In the genomic region with DNA sequence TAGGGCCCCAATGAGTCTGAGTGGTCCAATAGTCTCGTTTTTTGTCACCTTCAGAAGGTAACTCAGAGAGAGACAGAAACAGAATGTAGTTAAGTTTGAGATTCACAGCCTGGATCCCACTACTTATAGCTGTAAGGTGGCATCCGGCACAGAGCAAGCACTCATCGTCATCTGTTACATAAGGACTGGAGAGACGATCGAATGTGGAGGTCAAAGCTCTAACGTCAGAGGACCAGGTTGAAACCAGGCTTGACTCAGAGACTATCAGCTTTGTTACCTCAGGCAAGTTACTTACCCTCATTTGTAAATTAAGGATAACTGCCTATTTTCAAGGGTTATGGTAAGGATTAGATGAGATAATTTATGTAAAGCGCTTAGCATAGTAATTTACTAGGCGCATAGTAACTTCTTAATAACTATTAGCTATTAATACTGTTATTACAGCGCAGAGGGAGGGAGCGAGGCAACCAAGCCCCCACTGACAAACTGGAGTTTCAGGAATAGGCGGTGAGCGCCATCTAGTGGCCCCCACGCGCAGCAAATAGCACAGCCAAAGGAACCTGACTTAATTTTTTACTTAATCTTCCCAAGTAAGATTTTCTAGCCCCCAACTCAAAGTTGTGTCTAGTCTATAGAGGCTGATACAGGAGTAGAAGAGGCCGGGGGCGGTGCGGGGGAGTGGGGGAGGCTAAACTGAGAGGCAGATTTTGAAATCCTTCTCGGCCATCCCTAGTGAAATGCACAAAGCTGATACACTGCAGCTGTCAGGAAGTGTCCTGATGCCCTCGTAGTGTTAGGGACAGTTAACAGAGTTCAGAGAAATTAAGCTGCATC, we compare ENCODE assay signal across 8 cellular contexts. TPM values are rescaled to one million over a fixed set of nuclear protein-coding genes. Genes with fewer than 3 reads are reported as not detected.
A peak's percentile ranks its signal among the peaks of the same experiment; 100 is the strongest.
DNase-seq lines count a peak whose midpoint lies in the region; ATAC-seq, FAIRE-seq and TF ChIP-seq lines count a peak whose summit lies in the region.

No MANE protein-coding gene starts in this region.

- H3K9me3 ChIP-seq in left ventricle myocardium inferior (replicated peaks) = no peaks in the 10 kb centered on the region
- H3K9me3 ChIP-seq in sigmoid colon = no peaks in the 10 kb centered on the region

- H3K27ac ChIP-seq in left ventricle myocardium inferior (replicated peaks) (no peak overlapping the region), sigmoid colon (no peak overlapping the region)

- H3K4me3 ChIP-seq in left ventricle myocardium inferior = no peak overlapping the region
- no peak overlapping the region for H3K4me3 ChIP-seq in sigmoid colon

- H3K36me3 Mint-ChIP-seq in activated naive CD4-positive, alpha-beta T cell treated with anti-CD3 and anti-CD28 coated beads, Interleukin-2, amount 10 ng/mL, durations not matched to agents 7 days and 5 days = no peaks in the 10 kb centered on the region

- no peak for TF ChIP-seq EP300 in sigmoid colon (IDR thresholded peaks at IDR 0.05)

- DNase-seq in Ammon's horn (ENCODE audit: low spot score) = peak; percentile 71
- peak; percentile 61 for DNase-seq in OCI-M1 (lab: John Stamatoyannopoulos, UW)
- peak; percentile 53 for DNase-seq in activated naive CD4-positive, alpha-beta T cell treated with anti-CD3 and anti-CD28 coated beads, Interleukin-2, amount 10 ng/mL, durations not matched to agents 7 days and 5 days
- DNase-seq in left ventricle myocardium inferior = peak; percentile 25
- DNase-seq in sigmoid colon = no peak
- DNase-seq in RCC 7860 (ENCODE audit: low spot score) = no peak

- FAIRE-seq in RCC 7860 (lab: Jason Lieb, UNC) = no peak

- no peak overlapping the region for H3K27ac Mint-ChIP-seq in activated naive CD4-positive, alpha-beta T cell treated with anti-CD3 and anti-CD28 coated beads, Interleukin-2, amount 10 ng/mL, durations not matched to agents 7 days and 5 days

- intact Hi-C loops in left ventricle myocardium inferior (cut with micrococcal nuclease) = loop anchor here (5.0 kb wide), 1 partner anchor 511 kb away; no protein-coding TSS in a partner anchor
- intact Hi-C loops in sigmoid colon (cut with DNase I) = no loop called here

- H3K27me3 ChIP-seq in left ventricle myocardium inferior (ENCODE audit: low read depth) (peaks cover 71% of the 10 kb centered on the region), sigmoid colon (peaks cover 0 to 32% (median 0%) of the 10 kb centered on the region in 3 donors)

- CTCF ChIA-PET in activated naive CD4-positive, alpha-beta T cell treated with anti-CD3 and anti-CD28 coated beads, Interleukin-2, amount 10 ng/mL, durations not matched to agents 7 days and 5 days (lab: Charles Lee) = interaction anchor here (0.7 to 2.5 kb wide), 10 partner anchors 9 to 1823 kb away, joined by 3 to 10 read pairs (median 5); a partner anchor contains a TSS

- no peaks in the 10 kb centered on the region for H3K4me1 Mint-ChIP-seq in activated naive CD4-positive, alpha-beta T cell treated with anti-CD3 and anti-CD28 coated beads, Interleukin-2, amount 10 ng/mL, durations not matched to agents 7 days and 5 days

- ATAC-seq in GM18517 (IDR thresholded peaks at IDR 0.05; ENCODE audit: unreplicated experiment) (peak; percentile 71), HG03139 (IDR thresholded peaks at IDR 0.05; ENCODE audit: unreplicated experiment) (peak; percentile 62)

- no peaks in the 10 kb centered on the region for H3K36me3 ChIP-seq in left ventricle myocardium inferior
- H3K36me3 ChIP-seq in sigmoid colon = no peaks in the 10 kb centered on the region

- no peak for TF ChIP-seq POLR2A in sigmoid colon (IDR thresholded peaks at IDR 0.05)

- 20% methylated on average over 19 of the region's 19 CpGs for WGBS in sigmoid colon, 2 donors

- H3K27me3 Mint-ChIP-seq in activated naive CD4-positive, alpha-beta T cell treated with anti-CD3 and anti-CD28 coated beads, Interleukin-2, amount 10 ng/mL, durations not matched to agents 7 days and 5 days = peaks cover 8% of the 10 kb centered on the region

- TF ChIP-seq CTCF in left ventricle myocardium inferior (IDR thresholded peaks at IDR 0.05; ENCODE audit: borderline replicate concordance) (peak; percentile 95), sigmoid colon (IDR thresholded peaks at IDR 0.05) (peak in 3 of 4 experiments; percentile 42 to 85 (median 48))

- H3K4me3 Mint-ChIP-seq in activated naive CD4-positive, alpha-beta T cell treated with anti-CD3 and anti-CD28 coated beads, Interleukin-2, amount 10 ng/mL, durations not matched to agents 7 days and 5 days = no peak overlapping the region

- peaks cover 6% of the 10 kb centered on the region for H3K4me1 ChIP-seq in left ventricle myocardium inferior
- H3K4me1 ChIP-seq in sigmoid colon = peaks cover 0 to 5% (median 0%) of the 10 kb centered on the region in 4 donors

- no peaks in the 10 kb centered on the region for H3K9me3 Mint-ChIP-seq in activated naive CD4-positive, alpha-beta T cell treated with anti-CD3 and anti-CD28 coated beads, Interleukin-2, amount 10 ng/mL, durations not matched to agents 7 days and 5 days

RNA-seq across cellular contexts. Expression of a gene that starts 29.0 kb away (rescaled TPM):
- total RNA-seq in left ventricle myocardium inferior (38.8 TPM), sigmoid colon (100 to 1,000 TPM in 3 of 4 donors, 10 to 100 TPM in 1; 73.7 to 125 (median 113) TPM)
- 10 to 100 TPM; 38.4 to 45.6 (median 44.6) TPM for polyA plus RNA-seq in sigmoid colon

Comparison
In these comparisons a context has a peak if more than half of its experiments do, and no peak if none do; other contexts are left out.
1. DNase-seq: peak in Ammon's horn (single experiment), OCI-M1 (single experiment), activated naive CD4-positive, alpha-beta T cell treated with anti-CD3 and anti-CD28 coated beads, Interleukin-2, amount 10 ng/mL, durations not matched to agents 7 days and 5 days (single experiment) and left ventricle myocardium inferior (single experiment); none in sigmoid colon (single experiment) and RCC 7860 (single experiment).